10 cellular contexts compared by ENCODE assay signal in genomic region chr11:125376117-125376516, GRCh38.
DNase-seq lines count a peak whose midpoint lies in the region; ATAC-seq and TF ChIP-seq lines count a peak whose summit lies in the region.
"Had no signal": no experiment of that assay in that cellular context is flagged by ENCODE, and none has a peak within 500 bp of the region (broad histone marks: within the 10 kb centered on the region; RNA-seq: fewer than 3 reads in every experiment).

No MANE protein-coding gene starts in this region.

- H3K27me3 ChIP-seq in skeletal muscle tissue (ENCODE audit: control insufficient read depth in 3 of 3, insufficient read depth in 3 of 3, low read length in 3 of 3) = no peaks in the 10 kb centered on the region

- no peak overlapping the region for H3K27ac Mint-ChIP-seq in MCF 10A (ENCODE audit: low read depth, unreplicated experiment)
- H3K27ac Mint-ChIP-seq in stimulated activated naive B cell treated with anti-CD40 and anti-IgM and Interleukin-4, amounts not matched to agents 10 μg/mL and 1 μg/mL and 100 μg/mL, for 72 hours = no peak overlapping the region
- H3K27ac Mint-ChIP-seq: activated T-cell treated with anti-CD3 and anti-CD28 coated beads, Interleukin-2, amount 50 U/mL, for 72 hours had no signal

- no peaks in the 10 kb centered on the region for H3K36me3 ChIP-seq in skeletal muscle tissue (ENCODE audit: control insufficient read depth in 3 of 3, insufficient read depth in 3 of 3, low read length in 3 of 3)

- POLR2A ChIA-PET in MCF 10A (lab: Yijun Ruan, JAX) = interaction anchor here (0.6 kb wide), 1 partner anchor 265 kb away, joined by 4 read pairs; the partner anchor contains the start of gene TMEM218

- no TSS peak for BruUV-seq in MCF 10A (replicated peaks; lab: Mats Ljungman, UMichigan)

- peak; percentile 34 for DNase-seq in NCI-H1092 (lab: John Stamatoyannopoulos, UW)
- DNase-seq in MCF 10A (ENCODE audit: unreplicated experiment) = peak; percentile 71
- DNase-seq in kidney glomerular epithelial cell (lab: John Stamatoyannopoulos, UW) = peak; percentile 82
- DNase-seq in stimulated activated naive B cell treated with anti-CD40 and anti-IgM and Interleukin-4, amounts not matched to agents 10 μg/mL and 1 μg/mL and 100 μg/mL, for 72 hours = no peak
- DNase-seq: activated T-cell treated with anti-CD3 and anti-CD28 coated beads, Interleukin-2, amount 50 U/mL, for 72 hours; DMS153 had no signal

- H3K9me3 Mint-ChIP-seq in MCF 10A (ENCODE audit: unreplicated experiment) = no peaks in the 10 kb centered on the region
- no peaks in the 10 kb centered on the region for H3K9me3 Mint-ChIP-seq in stimulated activated naive B cell treated with anti-CD40 and anti-IgM and Interleukin-4, amounts not matched to agents 10 μg/mL and 1 μg/mL and 100 μg/mL, for 72 hours
- H3K9me3 Mint-ChIP-seq: activated T-cell treated with anti-CD3 and anti-CD28 coated beads, Interleukin-2, amount 50 U/mL, for 72 hours had no signal

- H3K4me1 ChIP-seq in skeletal muscle tissue (ENCODE audit: control insufficient read depth in 3 of 3, insufficient read depth in 3 of 3, low read length in 3 of 3) = peaks cover 53 to 76% (median 71%) of the 10 kb centered on the region in 3 donors

- no peaks in the 10 kb centered on the region for H3K36me3 Mint-ChIP-seq in MCF 10A (ENCODE audit: insufficient read depth, unreplicated experiment)
- H3K36me3 Mint-ChIP-seq in stimulated activated naive B cell treated with anti-CD40 and anti-IgM and Interleukin-4, amounts not matched to agents 10 μg/mL and 1 μg/mL and 100 μg/mL, for 72 hours = no peaks in the 10 kb centered on the region

- peak overlapping the region; percentile 17 for H3K4me3 Mint-ChIP-seq in MCF 10A (ENCODE audit: unreplicated experiment)
- no peak overlapping the region for H3K4me3 Mint-ChIP-seq in stimulated activated naive B cell treated with anti-CD40 and anti-IgM and Interleukin-4, amounts not matched to agents 10 μg/mL and 1 μg/mL and 100 μg/mL, for 72 hours
- H3K4me3 Mint-ChIP-seq: activated T-cell treated with anti-CD3 and anti-CD28 coated beads, Interleukin-2, amount 50 U/mL, for 72 hours had no signal

- peak overlapping the region; percentile 47 to 65 (median 62) for H3K9ac ChIP-seq in skeletal muscle tissue (ENCODE audit: low read depth in 1 of 3, low read length in 3 of 3)

- no peaks in the 10 kb centered on the region for H3K9me3 ChIP-seq in skeletal muscle tissue (ENCODE audit: control insufficient read depth in 3 of 3, low read length in 3 of 3)

- peak overlapping the region; percentile 85 for H3K27ac ChIP-seq in skeletal muscle tissue (ENCODE audit: low read depth, low read length)

- CTCF ChIA-PET in MCF 10A (lab: Yijun Ruan, JAX) = interaction anchor here (1.0 to 1.4 kb wide), 2 partner anchors 29 to 234 kb away, joined by 3 to 5 read pairs; no protein-coding TSS in a partner anchor

- peaks cover 12% of the 10 kb centered on the region for H3K4me1 Mint-ChIP-seq in MCF 10A (ENCODE audit: insufficient read depth, unreplicated experiment)
- peaks cover 0 to 4% of the 10 kb centered on the region in 2 donors for H3K4me1 Mint-ChIP-seq in stimulated activated naive B cell treated with anti-CD40 and anti-IgM and Interleukin-4, amounts not matched to agents 10 μg/mL and 1 μg/mL and 100 μg/mL, for 72 hours

- H3K4me3 ChIP-seq in skeletal muscle tissue (ENCODE audit: low read length in 3 of 3) = peak overlapping the region; percentile 25 to 58 (median 49)

- no peak for TF ChIP-seq CTCF in MCF 10A (IDR thresholded peaks at IDR 0.05; ENCODE audit: unreplicated experiment)

- intact Hi-C loops in MCF 10A (cut with micrococcal nuclease) = no loop called here

- ATAC-seq in GM18870 (IDR thresholded peaks at IDR 0.05; ENCODE audit: unreplicated experiment) = no peak
- ATAC-seq in HG02852 (IDR thresholded peaks at IDR 0.05; ENCODE audit: unreplicated experiment) = no peak
- ATAC-seq in stimulated activated naive B cell treated with anti-CD40 and anti-IgM and Interleukin-4, amounts not matched to agents 10 μg/mL and 1 μg/mL and 100 μg/mL, for 72 hours (replicated peaks) = no peak
- ATAC-seq in GM19397 (IDR thresholded peaks at IDR 0.05; ENCODE audit: unreplicated experiment) = no peak
- ATAC-seq: activated T-cell treated with anti-CD3 and anti-CD28 coated beads, Interleukin-2, amount 50 U/mL, for 72 hours had no signal

- H3K27me3 Mint-ChIP-seq in MCF 10A (ENCODE audit: insufficient read depth, unreplicated experiment) = peaks cover 80% of the 10 kb centered on the region
- peaks cover 47 to 48% of the 10 kb centered on the region in 2 donors for H3K27me3 Mint-ChIP-seq in stimulated activated naive B cell treated with anti-CD40 and anti-IgM and Interleukin-4, amounts not matched to agents 10 μg/mL and 1 μg/mL and 100 μg/mL, for 72 hours
